In genomic region chr13:102773441-102774209, GRCh38 we compare ENCODE assay signal across 8 cellular contexts. TPM values are rescaled to one million over a fixed set of nuclear protein-coding genes. Genes with fewer than 3 reads are reported as not detected.
DNase-seq lines count a peak whose midpoint lies in the region; ATAC-seq and TF ChIP-seq lines count a peak whose summit lies in the region.

Gene TEX30, minus strand, starts transcription at chr13:102773786. Its CDS starts 3,760 bp downstream, at chr13:102770026.

- H3K79me2 ChIP-seq in DND-41 (ENCODE audit: insufficient read depth, low read length) (peaks cover 41% of the 10 kb centered on the region), fibroblast of lung (ENCODE audit: control insufficient read depth, insufficient read depth, low read length) (peaks cover 21% of the 10 kb centered on the region)

- H3K9ac ChIP-seq in DND-41 (ENCODE audit: low read depth, low read length): peak within 1 kb of the TSS; percentile 97
- H3K9ac ChIP-seq in fibroblast of lung (ENCODE audit: insufficient read depth, low read length): peak within 1 kb of the TSS; percentile 83

- H2AFZ ChIP-seq in DND-41 (ENCODE audit: low read depth, low read length): peak within 1 kb of the TSS; percentile 95
- peak within 1 kb of the TSS; percentile 99 for H2AFZ ChIP-seq in fibroblast of lung (ENCODE audit: low read length)

- H3K4me2 ChIP-seq in DND-41 (ENCODE audit: insufficient read depth, low read length) (peak within 1 kb of the TSS; percentile 84), fibroblast of lung (ENCODE audit: extremely low read depth, insufficient read depth, low read length) (peak within 1 kb of the TSS; percentile 96)

- H3K27ac ChIP-seq in DND-41 (ENCODE audit: low read length): peak within 1 kb of the TSS; percentile 95
- H3K27ac ChIP-seq in RWPE1: peak within 1 kb of the TSS; percentile 81
- peak within 1 kb of the TSS; percentile 88 for H3K27ac ChIP-seq in fibroblast of lung (ENCODE audit: insufficient read depth, low read length)

- H3K4me1 Mint-ChIP-seq in activated T-helper 17 cell treated with anti-CD3 and anti-CD28 coated beads, Interleukin-2, amount 50 U/mL, for 72 hours: peaks cover 14% of the 10 kb centered on the region
- peaks cover 9 to 49% (median 39%) of the 10 kb centered on the region in 4 donors for H3K4me1 Mint-ChIP-seq in naive thymus-derived CD8-positive, alpha-beta T cell

- H4K20me1 ChIP-seq in DND-41 (ENCODE audit: insufficient read depth, low read length) (no peaks in the 10 kb centered on the region; the same call in 1 of the 2 replicates), fibroblast of lung (ENCODE audit: control insufficient read depth, extremely low read depth, insufficient read depth, low read length) (no peaks in the 10 kb centered on the region)

- no peaks in the 10 kb centered on the region for H3K9me3 ChIP-seq in DND-41 (ENCODE audit: insufficient read depth, low read length, severe bottlenecking)
- no peaks in the 10 kb centered on the region for H3K9me3 ChIP-seq in fibroblast of lung (ENCODE audit: control insufficient read depth, insufficient read depth, low read depth, low read length)

- DNase-seq in DND-41: peak; percentile 89
- peak; percentile 78 for DNase-seq in Jurkat, Clone E6-1 (ENCODE audit: low read depth, low spot score)
- peak; percentile 79 for DNase-seq in RWPE1 (ENCODE audit: low spot score)
- DNase-seq in fibroblast of lung (ENCODE audit: low read depth in 2 of 2): peak; percentile 79 to 80
- peak; percentile 80 to 90 (median 88) for DNase-seq in naive thymus-derived CD8-positive, alpha-beta T cell
- peak; percentile 76 to 89 (median 79) for DNase-seq in stimulated activated naive CD4-positive, alpha-beta T cell (lab: John Stamatoyannopoulos, UW)

- H3K36me3 Mint-ChIP-seq in activated T-helper 17 cell treated with anti-CD3 and anti-CD28 coated beads, Interleukin-2, amount 50 U/mL, for 72 hours (ENCODE audit: low read depth): peaks cover 27% of the 10 kb centered on the region
- no peaks in the 10 kb centered on the region for H3K36me3 Mint-ChIP-seq in naive thymus-derived CD8-positive, alpha-beta T cell

- CTCF ChIA-PET in RWPE1 (lab: Yijun Ruan, JAX): interaction anchor here (0.7 kb wide), 1 partner anchor 8 kb away, joined by 3 read pairs; no protein-coding TSS in a partner anchor

- H3K9me3 Mint-ChIP-seq in activated T-helper 17 cell treated with anti-CD3 and anti-CD28 coated beads, Interleukin-2, amount 50 U/mL, for 72 hours: no peaks in the 10 kb centered on the region
- H3K9me3 Mint-ChIP-seq in naive thymus-derived CD8-positive, alpha-beta T cell: no peaks in the 10 kb centered on the region

- H3K4me1 ChIP-seq in DND-41 (ENCODE audit: insufficient read depth, low read length) (peaks cover 55% of the 10 kb centered on the region), fibroblast of lung (ENCODE audit: control insufficient read depth, extremely low read depth, insufficient read depth, low read length) (peaks cover 3% of the 10 kb centered on the region)

- POLR2A ChIA-PET in RWPE1 (lab: Yijun Ruan, JAX; ENCODE audit: low non-redundant PET): interaction anchor here (0.6 kb wide), 1 partner anchor 53 kb away, joined by 3 read pairs; no protein-coding TSS in a partner anchor
- POLR2A ChIA-PET in naive thymus-derived CD8-positive, alpha-beta T cell (lab: Charles Lee): interaction anchor here (0.8 to 4.8 kb wide), 8 partner anchors 12 to 191 kb away, joined by 3 to 63 read pairs (median 8); partner anchors contain the start of genes BIVM, ERCC5, POGLUT2 and TPP2

- H3K27me3 Mint-ChIP-seq in activated T-helper 17 cell treated with anti-CD3 and anti-CD28 coated beads, Interleukin-2, amount 50 U/mL, for 72 hours: no peaks in the 10 kb centered on the region
- H3K27me3 Mint-ChIP-seq in naive thymus-derived CD8-positive, alpha-beta T cell: no peaks in the 10 kb centered on the region

- peak within 1 kb of the TSS; percentile 91 for H3K4me3 Mint-ChIP-seq in activated T-helper 17 cell treated with anti-CD3 and anti-CD28 coated beads, Interleukin-2, amount 50 U/mL, for 72 hours
- peak within 1 kb of the TSS; percentile 84 to 96 (median 92) for H3K4me3 Mint-ChIP-seq in naive thymus-derived CD8-positive, alpha-beta T cell

- ATAC-seq in DND-41 (ENCODE audit: insufficient read depth, low read depth) (peak; percentile 91), GM21723 (IDR thresholded peaks at IDR 0.05; ENCODE audit: unreplicated experiment) (peak; percentile 95)
- ATAC-seq in activated T-helper 17 cell treated with anti-CD3 and anti-CD28 coated beads, Interleukin-2, amount 50 U/mL, for 72 hours (replicated peaks): peak; percentile 96
- ATAC-seq in naive thymus-derived CD8-positive, alpha-beta T cell: peak; percentile 94 to 95

- TF ChIP-seq CTCF in DND-41 (IDR thresholded peaks at IDR 0.05; ENCODE audit: borderline replicate concordance, extremely low read depth, low read length, poor library complexity, severe bottlenecking) (peak; percentile 15), RWPE1 (conservative IDR thresholded peaks at IDR 0.05; ENCODE audit: low read depth) (no peak), fibroblast of lung (conservative IDR thresholded peaks at IDR 0.05 in 1 of 2, IDR thresholded peaks at IDR 0.05 in 1 of 2; ENCODE audit: low read depth in 1 of 2, low read length in 2 of 2) (no peak)

- peak within 1 kb of the TSS; percentile 72 for H3K27ac Mint-ChIP-seq in activated T-helper 17 cell treated with anti-CD3 and anti-CD28 coated beads, Interleukin-2, amount 50 U/mL, for 72 hours
- H3K27ac Mint-ChIP-seq in naive thymus-derived CD8-positive, alpha-beta T cell: peak within 1 kb of the TSS; percentile 90 to 97 (median 92)

- no peaks in the 10 kb centered on the region for H3K27me3 ChIP-seq in DND-41 (ENCODE audit: insufficient read depth, low read length, poor library complexity)
- H3K27me3 ChIP-seq in fibroblast of lung (ENCODE audit: control insufficient read depth, insufficient read depth, low read length): no peaks in the 10 kb centered on the region

- peak within 1 kb of the TSS; percentile 95 to 97 for H3K4me3 ChIP-seq in DND-41 (ENCODE audit: low read depth in 1 of 2, low read length in 2 of 2)
- H3K4me3 ChIP-seq in Jurkat, Clone E6-1 (ENCODE audit: low read length): peak within 1 kb of the TSS; percentile 82
- H3K4me3 ChIP-seq in fibroblast of lung (replicated peaks in 1 of 4; ENCODE audit: control extremely low read depth in 1 of 4, insufficient read depth in 1 of 4, low read depth in 3 of 4, low read length in 4 of 4): peak within 1 kb of the TSS; percentile 76 to 95 (median 86)

- H3K36me3 ChIP-seq in DND-41 (ENCODE audit: insufficient read depth, low read length) (0 out of 2 replicates have a peak, but pooled peaks cover 10% of the 10 kb centered on the region), fibroblast of lung (ENCODE audit: control insufficient read depth, insufficient read depth, low read length) (no peaks in the 10 kb centered on the region)

RNA-seq across cellular contexts. Expression of gene TEX30, which starts in this region (rescaled TPM):
- polyA plus RNA-seq in Jurkat, Clone E6-1 (2012; ENCODE audit: insufficient read depth, insufficient read length): 71.3 TPM
- 10 to 100 TPM; 20.0 to 26.3 TPM for total RNA-seq in activated T-helper 17 cell treated with anti-CD3 and anti-CD28 coated beads, Interleukin-2, amount 50 U/mL, for 72 hours
- total RNA-seq in fibroblast of lung: 11.9 and 14.1 TPM in 2 replicates
- polyA plus RNA-seq in fibroblast of lung: 12.7 and 21.5 TPM in 2 replicates
- polyA plus RNA-seq in fibroblast of lung (2012): 8.9 and 15.6 TPM in 2 replicates
- polyA minus RNA-seq in fibroblast of lung (ENCODE audit: low replicate concordance): 2.2 TPM in 1 of 2 replicates, not detected in the other
- 10 to 100 TPM; 11.1 to 12.2 TPM for total RNA-seq in naive thymus-derived CD8-positive, alpha-beta T cell
- polyA plus RNA-seq in naive thymus-derived CD8-positive, alpha-beta T cell: 10 to 100 TPM; 23.8 to 25.0 (median 24.3) TPM

Comparison
In these comparisons a context has a peak if more than half of its experiments do, and no peak if none do; other contexts are left out.
1. Peak in every context shown above with its lines: DNase-seq, ATAC-seq, H3K4me3 ChIP-seq and H3K27ac ChIP-seq.